Comparison of ENCODE assay signal across 22 cellular contexts in genomic region chr3:192847918-192848317, GRCh38.
DNase-seq lines count a peak whose midpoint lies in the region; ATAC-seq and TF ChIP-seq lines count a peak whose summit lies in the region.
"Had no signal": no experiment of that assay in that cellular context is flagged by ENCODE, and none has a peak within 500 bp of the region (broad histone marks: within the 10 kb centered on the region; RNA-seq: fewer than 3 reads in every experiment).

No MANE protein-coding gene starts in this region.

- H3K36me3 ChIP-seq in KMS-11 (ENCODE audit: insufficient read depth) (no peaks in the 10 kb centered on the region), neural progenitor cell (no peaks in the 10 kb centered on the region)
- H3K36me3 ChIP-seq: BLaER1 had no signal

- H4K20me1 ChIP-seq in KMS-11 (ENCODE audit: insufficient read depth) (no peaks in the 10 kb centered on the region; the same call in 1 of the 2 replicates), neural progenitor cell (ENCODE audit: low read depth) (no peaks in the 10 kb centered on the region)
- H4K20me1 ChIP-seq: BLaER1 had no signal

- H3K27ac Mint-ChIP-seq in nephron (peak overlapping the region; percentile 1 to 58 (median 22)), neural progenitor cell (no peak overlapping the region)
- H3K27ac Mint-ChIP-seq in stimulated activated effector memory CD8-positive, alpha-beta T cell treated with anti-CD3 and anti-CD28 coated beads, Interleukin-12 subunit alpha, Interleukin-12 subunit beta, amount 100 ng/mL, for 72 hours, result no peak overlapping the region
- H3K27ac Mint-ChIP-seq: activated CD8-positive, alpha-beta memory T cell treated with anti-CD3 and anti-CD28 coated beads, Interleukin-2, amount 10 ng/mL, durations not matched to agents 7 days and 5 days had no signal

- peaks cover 65% of the 10 kb centered on the region for H3K4me1 Mint-ChIP-seq in nephron
- peaks cover 13% of the 10 kb centered on the region for H3K4me1 Mint-ChIP-seq in neural progenitor cell
- H3K4me1 Mint-ChIP-seq in stimulated activated effector memory CD8-positive, alpha-beta T cell treated with anti-CD3 and anti-CD28 coated beads, Interleukin-12 subunit alpha, Interleukin-12 subunit beta, amount 100 ng/mL, for 72 hours, result peaks cover 44% of the 10 kb centered on the region

- DNase-seq in GM03348 (ENCODE audit: low spot score) (peak; percentile 54), cardiac fibroblast (ENCODE audit: low read depth in 2 of 2) (peak; percentile 47 to 53), neural progenitor cell (ENCODE audit: low spot score) (no peak), DMS114 treated with DMSO at 0.1 percent for 48 hours (lab: John Stamatoyannopoulos, UW; ENCODE audit: unreplicated experiment) (no peak)
- DNase-seq in stimulated activated effector memory CD8-positive, alpha-beta T cell treated with anti-CD3 and anti-CD28 coated beads, Interleukin-12 subunit alpha, Interleukin-12 subunit beta, amount 100 ng/mL, for 72 hours (ENCODE audit: low spot score in 2 of 2), result no peak
- DNase-seq in activated naive CD4-positive, alpha-beta T cell (lab: John Stamatoyannopoulos, UW), result no peak
- DNase-seq: activated CD8-positive, alpha-beta memory T cell treated with anti-CD3 and anti-CD28 coated beads, Interleukin-2, amount 10 ng/mL, durations not matched to agents 7 days and 5 days; activated effector memory CD4-positive, alpha-beta T cell treated with anti-CD3 and anti-CD28 coated beads, Interleukin-2, amount 50 U/mL, for 16 hours; DMS53; left ventricle myocardium superior; MM.1S; NCI-H2029 treated with DMSO at 0.1 percent for 48 hours; NCI-H446 treated with DMSO at 0.1 percent for 48 hours; SIG-M5; stimulated activated CD4-positive, alpha-beta T cell treated with anti-CD3 and anti-CD28 coated beads, Interleukin-4, amount 100 ng/mL, for 24 hours; testis had no signal

- H3K27me3 ChIP-seq in KMS-11 (ENCODE audit: insufficient read depth, low read depth) (no peaks in the 10 kb centered on the region), neural progenitor cell (no peaks in the 10 kb centered on the region)
- H3K27me3 ChIP-seq: BLaER1, testis had no signal

- H3K4me3 Mint-ChIP-seq in nephron (no peak overlapping the region), neural progenitor cell (no peak overlapping the region)
- H3K4me3 Mint-ChIP-seq in stimulated activated effector memory CD8-positive, alpha-beta T cell treated with anti-CD3 and anti-CD28 coated beads, Interleukin-12 subunit alpha, Interleukin-12 subunit beta, amount 100 ng/mL, for 72 hours, result no peak overlapping the region
- H3K4me3 Mint-ChIP-seq: activated CD8-positive, alpha-beta memory T cell treated with anti-CD3 and anti-CD28 coated beads, Interleukin-2, amount 10 ng/mL, durations not matched to agents 7 days and 5 days had no signal

- no peak overlapping the region for H3K4me3 ChIP-seq in KMS-11 (IDR thresholded peaks at IDR 0.05; ENCODE audit: insufficient read depth, low read depth, low read length)
- H3K4me3 ChIP-seq in cardiac fibroblast (replicated peaks in 1 of 2; ENCODE audit: low read depth in 2 of 2, low read length in 2 of 2), result no peak overlapping the region
- no peak overlapping the region for H3K4me3 ChIP-seq in neural progenitor cell
- H3K4me3 ChIP-seq: BLaER1, coronary artery, testis had no signal

- H3K79me2 ChIP-seq in KMS-11 (ENCODE audit: insufficient read depth, low read depth) (peaks cover 72% of the 10 kb centered on the region), neural progenitor cell (ENCODE audit: low read depth) (peaks cover 8% of the 10 kb centered on the region)

- no peaks in the 10 kb centered on the region for H3K9me3 ChIP-seq in neural progenitor cell (ENCODE audit: low read depth)
- H3K9me3 ChIP-seq: BLaER1, testis had no signal

- H3K9me3 Mint-ChIP-seq in nephron, result no peaks in the 10 kb centered on the region
- H3K9me3 Mint-ChIP-seq in neural progenitor cell, result no peaks in the 10 kb centered on the region
- H3K9me3 Mint-ChIP-seq in stimulated activated effector memory CD8-positive, alpha-beta T cell treated with anti-CD3 and anti-CD28 coated beads, Interleukin-12 subunit alpha, Interleukin-12 subunit beta, amount 100 ng/mL, for 72 hours, result peaks cover 3% of the 10 kb centered on the region

- ATAC-seq in stimulated activated effector memory CD8-positive, alpha-beta T cell treated with anti-CD3 and anti-CD28 coated beads, Interleukin-12 subunit alpha, Interleukin-12 subunit beta, amount 100 ng/mL, for 72 hours, result no peak
- ATAC-seq: activated CD4-positive, CD25-positive, alpha-beta regulatory T cell treated with anti-CD3 and anti-CD28 coated beads, Interleukin-2, amount 50 U/mL, for 24 hours; activated CD8-positive, alpha-beta memory T cell treated with anti-CD3 and anti-CD28 coated beads, Interleukin-2, amount 10 ng/mL, durations not matched to agents 7 days and 5 days; left ventricle myocardium superior had no signal

- peak overlapping the region; percentile 43 for H3K4me2 ChIP-seq in KMS-11
- H3K4me2 ChIP-seq in neural progenitor cell, result no peak overlapping the region
- H3K4me2 ChIP-seq: BLaER1 had no signal

- H2AFZ ChIP-seq in KMS-11 (ENCODE audit: low read depth) (no peak overlapping the region), neural progenitor cell (replicated peaks) (no peak overlapping the region)
- H2AFZ ChIP-seq: parathyroid adenoma had no signal

- no peak overlapping the region; the same call in 1 of the 2 replicates for H3K9ac ChIP-seq in KMS-11
- no peak overlapping the region for H3K9ac ChIP-seq in neural progenitor cell
- H3K9ac ChIP-seq: BLaER1, parathyroid adenoma had no signal

- peak overlapping the region; percentile 34; the same call in 1 of the 2 replicates for H3K27ac ChIP-seq in KMS-11
- H3K27ac ChIP-seq in neural progenitor cell, result no peak overlapping the region
- H3K27ac ChIP-seq: BLaER1, coronary artery, parathyroid adenoma, testis had no signal

- no peaks in the 10 kb centered on the region for H3F3A ChIP-seq in neural progenitor cell (ENCODE audit: low read depth)

- no peak for TF ChIP-seq CTCF in KMS-11 (conservative IDR thresholded peaks at IDR 0.05; ENCODE audit: low read depth, low read length)
- TF ChIP-seq CTCF in cardiac fibroblast (IDR thresholded peaks at IDR 0.05; ENCODE audit: low read depth, low read length), result no peak
- no peak for TF ChIP-seq CTCF in nephron (IDR thresholded peaks at IDR 0.05; ENCODE audit: unreplicated experiment in 3 of 3)
- TF ChIP-seq CTCF in neural progenitor cell (IDR thresholded peaks at IDR 0.05), result no peak

- H3K4me1 ChIP-seq in KMS-11 (ENCODE audit: low read depth, poor library complexity, severe bottlenecking) (peaks cover 66% of the 10 kb centered on the region), neural progenitor cell (peaks cover 3% of the 10 kb centered on the region)
- H3K4me1 ChIP-seq: BLaER1, parathyroid adenoma had no signal

- no peaks in the 10 kb centered on the region for H3K27me3 Mint-ChIP-seq in nephron (ENCODE audit: low read depth)
- H3K27me3 Mint-ChIP-seq in neural progenitor cell (ENCODE audit: insufficient read depth, low read depth), result peaks cover 3% of the 10 kb centered on the region

- H3K36me3 Mint-ChIP-seq in nephron (ENCODE audit: low read depth) (no peaks in the 10 kb centered on the region), neural progenitor cell (no peaks in the 10 kb centered on the region)
- peaks cover 10% of the 10 kb centered on the region for H3K36me3 Mint-ChIP-seq in stimulated activated effector memory CD8-positive, alpha-beta T cell treated with anti-CD3 and anti-CD28 coated beads, Interleukin-12 subunit alpha, Interleukin-12 subunit beta, amount 100 ng/mL, for 72 hours
- H3K36me3 Mint-ChIP-seq: activated CD8-positive, alpha-beta memory T cell treated with anti-CD3 and anti-CD28 coated beads, Interleukin-2, amount 10 ng/mL, durations not matched to agents 7 days and 5 days had no signal

Comparison
In these comparisons a context has a peak if more than half of its experiments do, and no peak if none do; other contexts are left out.
1. DNase-seq: peak in GM03348 (single experiment) and cardiac fibroblast (2 of 2); none in neural progenitor cell (single experiment), DMS114 treated with DMSO at 0.1 percent for 48 hours (single experiment), stimulated activated effector memory CD8-positive, alpha-beta T cell treated with anti-CD3 and anti-CD28 coated beads, Interleukin-12 subunit alpha, Interleukin-12 subunit beta, amount 100 ng/mL, for 72 hours (0 of 2) and activated naive CD4-positive, alpha-beta T cell (0 of 4).
2. H3K27ac Mint-ChIP-seq: peak in nephron (3 of 3); none in neural progenitor cell (single experiment) and stimulated activated effector memory CD8-positive, alpha-beta T cell treated with anti-CD3 and anti-CD28 coated beads, Interleukin-12 subunit alpha, Interleukin-12 subunit beta, amount 100 ng/mL, for 72 hours (single experiment).